8 cellular contexts compared by ENCODE assay signal in genomic region chr11:94128171-94128745, GRCh38. TPM values are rescaled to one million over a fixed set of nuclear protein-coding genes. Genes with fewer than 3 reads are reported as not detected.
A peak's percentile ranks its signal among the peaks of the same experiment; 100 is the strongest.
DNase-seq lines count a peak whose midpoint lies in the region; ATAC-seq and TF ChIP-seq lines count a peak whose summit lies in the region.

No MANE protein-coding gene starts in this region.

- no peak for TF ChIP-seq CTCF in CD8-positive, alpha-beta T cell (IDR thresholded peaks at IDR 0.05)
- TF ChIP-seq CTCF in RWPE2 (IDR thresholded peaks at IDR 0.05; ENCODE audit: poor library complexity, severe bottlenecking), result no peak
- no peak for TF ChIP-seq CTCF in natural killer cell (IDR thresholded peaks at IDR 0.05)

- no peaks in the 10 kb centered on the region for H3K9me3 ChIP-seq in CD8-positive, alpha-beta T cell (ENCODE audit: low read length)
- no peaks in the 10 kb centered on the region for H3K9me3 ChIP-seq in RWPE2 (ENCODE audit: severe bottlenecking)

- H3K4me3 ChIP-seq in CD8-positive, alpha-beta T cell (ENCODE audit: low read depth, low read length), result peak overlapping the region; percentile 91
- peak overlapping the region; percentile 78 for H3K4me3 ChIP-seq in RWPE2 (ENCODE audit: severe bottlenecking)

- H3K27ac ChIP-seq in CD8-positive, alpha-beta T cell (ENCODE audit: low read depth, low read length), result peak overlapping the region; percentile 85
- H3K27ac ChIP-seq in RWPE2 (ENCODE audit: poor library complexity, severe bottlenecking), result peak overlapping the region; percentile 98
- peak overlapping the region; percentile 97 for H3K27ac ChIP-seq in epithelial cell of prostate

- intact Hi-C loops in CD8-positive, alpha-beta T cell (cut with DNase I, micrococcal nuclease), result loop anchor here (2.0 to 5.0 kb wide), 5 partner anchors 346 to 931 kb away; partner anchors contain the start of genes C11orf54 (in 2 of the 2), CWC15 (in 2 of the 2), KDM4D (in 2 of the 2) and TAF1D (in 2 of the 2)
- intact Hi-C loops in natural killer cell (cut with micrococcal nuclease), result loop anchor here (5.0 kb wide), 2 partner anchors 344 to 386 kb away; partner anchors contain the start of genes C11orf54 and TAF1D

- H3K27ac Mint-ChIP-seq in CD8-positive, alpha-beta T cell, result peak overlapping the region; percentile 92
- H3K27ac Mint-ChIP-seq in natural killer cell, result no peak overlapping the region

- no peaks in the 10 kb centered on the region for H3K9me3 Mint-ChIP-seq in CD8-positive, alpha-beta T cell
- no peaks in the 10 kb centered on the region for H3K9me3 Mint-ChIP-seq in natural killer cell

- H3K36me3 Mint-ChIP-seq in CD8-positive, alpha-beta T cell, result peaks cover 4% of the 10 kb centered on the region
- no peaks in the 10 kb centered on the region for H3K36me3 Mint-ChIP-seq in natural killer cell

- no peak overlapping the region for H3K4me3 Mint-ChIP-seq in CD8-positive, alpha-beta T cell
- H3K4me3 Mint-ChIP-seq in natural killer cell, result no peak overlapping the region

- no peaks in the 10 kb centered on the region for H3K27me3 ChIP-seq in CD8-positive, alpha-beta T cell (ENCODE audit: insufficient read depth, low read length)
- H3K27me3 ChIP-seq in RWPE2 (ENCODE audit: insufficient read depth, poor library complexity, severe bottlenecking), result no peaks in the 10 kb centered on the region

- peaks cover 34% of the 10 kb centered on the region for H3K4me1 ChIP-seq in CD8-positive, alpha-beta T cell (ENCODE audit: insufficient read depth, low read length)
- H3K4me1 ChIP-seq in RWPE2 (ENCODE audit: insufficient read depth, poor library complexity, severe bottlenecking), result peaks cover 20% of the 10 kb centered on the region

- POLR2A ChIA-PET in CD8-positive, alpha-beta T cell (lab: Charles Lee), result interaction anchor here (0.9 to 2.2 kb wide), 7 partner anchors 13 to 1662 kb away, joined by 3 to 7 read pairs (median 5); partner anchors contain the start of genes ANKRD49, C11orf54, CEP57 and FAM76B

- in situ Hi-C loops in G401 (cut with HindIII; ENCODE audit: low sequenced_read_pairs), result no loop called here

- H3K36me3 ChIP-seq in CD8-positive, alpha-beta T cell (ENCODE audit: insufficient read depth, low read length), result no peaks in the 10 kb centered on the region
- H3K36me3 ChIP-seq in RWPE2 (ENCODE audit: low read depth), result no peaks in the 10 kb centered on the region

- ATAC-seq in CD8-positive, alpha-beta T cell, result peak; percentile 45
- ATAC-seq in GM19324 (IDR thresholded peaks at IDR 0.05; ENCODE audit: low FRiP score, unreplicated experiment) (peak; percentile 8), HG03354 (IDR thresholded peaks at IDR 0.05; ENCODE audit: poor library complexity, severe bottlenecking, unreplicated experiment) (peak; percentile 25), RWPE2 (ENCODE audit: low read depth) (peak; percentile 11; the same call in 2 of the 3 replicates), natural killer cell (peak; percentile 19 to 48 (median 31))

- CTCF ChIA-PET in CD8-positive, alpha-beta T cell (lab: Charles Lee), result interaction anchor here (1.0 kb wide), 1 partner anchor 56 kb away, joined by 3 read pairs; no protein-coding TSS in a partner anchor

- H3K4me1 Mint-ChIP-seq in CD8-positive, alpha-beta T cell (ENCODE audit: low read depth), result peaks cover 19% of the 10 kb centered on the region
- H3K4me1 Mint-ChIP-seq in natural killer cell, result peaks cover 15 to 20% of the 10 kb centered on the region in 2 donors

- no peaks in the 10 kb centered on the region for H3K27me3 Mint-ChIP-seq in CD8-positive, alpha-beta T cell (ENCODE audit: low read depth)
- no peaks in the 10 kb centered on the region for H3K27me3 Mint-ChIP-seq in natural killer cell (ENCODE audit: low read depth in 2 of 2)

- peak in 1 of 7 experiments; percentile 6 for DNase-seq in CD8-positive, alpha-beta T cell
- no peak for DNase-seq in RWPE2 (ENCODE audit: low spot score)
- DNase-seq in epithelial cell of prostate (ENCODE audit: low read depth, low spot score), result no peak
- DNase-seq in natural killer cell, result no peak
- no peak for DNase-seq in NCI-H1694 treated with DMSO at 0.1 percent for 48 hours (lab: John Stamatoyannopoulos, UW)
- DNase-seq in G401 (ENCODE audit: low spot score), result no peak

RNA-seq across cellular contexts. Expression of gene PANX1, which starts 0.4 kb away (rescaled TPM):
- 1 to 10 TPM; 8.3 to 9.3 TPM for total RNA-seq in CD8-positive, alpha-beta T cell
- 10 to 100 TPM in 2 of 3 donors, 1 to 10 TPM in 1; 8.6 to 13.6 (median 13.4) TPM for total RNA-seq in natural killer cell
- 5.7 and 7.0 TPM in 2 replicates for total RNA-seq in G401 (2014; rRNA removed; shearing (Covaris generic))
